Comparison of ENCODE assay signal across 1 cellular context in the genomic region with DNA sequence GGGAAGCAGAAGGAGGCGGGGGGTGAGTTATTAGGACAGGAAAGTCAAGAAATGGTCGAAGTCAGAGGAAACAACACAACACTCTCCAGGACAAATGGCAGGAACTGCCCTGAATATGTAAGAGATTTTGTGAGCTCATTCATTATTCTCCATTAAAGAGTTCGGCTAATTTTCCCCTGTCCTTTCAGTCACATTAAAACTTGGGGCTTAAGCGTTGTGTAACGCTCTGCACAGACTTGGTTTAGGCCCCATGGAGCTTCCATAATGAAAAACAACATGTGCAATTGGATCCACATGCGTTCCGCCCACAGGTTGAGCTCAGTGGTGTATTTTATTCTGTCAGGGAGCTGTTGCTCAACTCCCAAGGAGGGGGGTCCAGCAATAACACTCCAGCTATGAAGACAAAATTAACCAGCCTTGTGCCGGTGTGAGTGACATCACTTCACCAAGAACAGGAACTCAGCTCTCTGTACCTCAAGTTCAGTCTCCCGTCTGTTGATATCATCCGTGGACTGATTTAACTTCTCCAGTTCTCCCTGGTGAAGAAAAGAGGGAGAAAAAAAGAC.
A peak's percentile ranks its signal among the peaks of the same experiment; 100 is the strongest.
TF ChIP-seq lines count a peak whose summit lies in the region.

No MANE protein-coding gene starts in this region.

TF ChIP-seq in HEK293, 187 proteins besides CTCF, POLR2A, EP300 and RAD21 (continued from another document):
- TF ChIP-seq, protein P1, sequence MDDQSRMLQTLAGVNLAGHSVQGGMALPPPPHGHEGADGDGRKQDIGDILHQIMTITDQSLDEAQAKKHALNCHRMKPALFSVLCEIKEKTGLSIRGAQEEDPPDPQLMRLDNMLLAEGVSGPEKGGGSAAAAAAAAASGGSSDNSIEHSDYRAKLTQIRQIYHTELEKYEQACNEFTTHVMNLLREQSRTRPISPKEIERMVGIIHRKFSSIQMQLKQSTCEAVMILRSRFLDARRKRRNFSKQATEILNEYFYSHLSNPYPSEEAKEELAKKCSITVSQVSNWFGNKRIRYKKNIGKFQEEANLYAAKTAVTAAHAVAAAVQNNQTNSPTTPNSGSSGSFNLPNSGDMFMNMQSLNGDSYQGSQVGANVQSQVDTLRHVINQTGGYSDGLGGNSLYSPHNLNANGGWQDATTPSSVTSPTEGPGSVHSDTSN (CRISPR knock-in tag; IDR thresholded peaks at IDR 0.05): no peak
- TF ChIP-seq, protein P2, sequence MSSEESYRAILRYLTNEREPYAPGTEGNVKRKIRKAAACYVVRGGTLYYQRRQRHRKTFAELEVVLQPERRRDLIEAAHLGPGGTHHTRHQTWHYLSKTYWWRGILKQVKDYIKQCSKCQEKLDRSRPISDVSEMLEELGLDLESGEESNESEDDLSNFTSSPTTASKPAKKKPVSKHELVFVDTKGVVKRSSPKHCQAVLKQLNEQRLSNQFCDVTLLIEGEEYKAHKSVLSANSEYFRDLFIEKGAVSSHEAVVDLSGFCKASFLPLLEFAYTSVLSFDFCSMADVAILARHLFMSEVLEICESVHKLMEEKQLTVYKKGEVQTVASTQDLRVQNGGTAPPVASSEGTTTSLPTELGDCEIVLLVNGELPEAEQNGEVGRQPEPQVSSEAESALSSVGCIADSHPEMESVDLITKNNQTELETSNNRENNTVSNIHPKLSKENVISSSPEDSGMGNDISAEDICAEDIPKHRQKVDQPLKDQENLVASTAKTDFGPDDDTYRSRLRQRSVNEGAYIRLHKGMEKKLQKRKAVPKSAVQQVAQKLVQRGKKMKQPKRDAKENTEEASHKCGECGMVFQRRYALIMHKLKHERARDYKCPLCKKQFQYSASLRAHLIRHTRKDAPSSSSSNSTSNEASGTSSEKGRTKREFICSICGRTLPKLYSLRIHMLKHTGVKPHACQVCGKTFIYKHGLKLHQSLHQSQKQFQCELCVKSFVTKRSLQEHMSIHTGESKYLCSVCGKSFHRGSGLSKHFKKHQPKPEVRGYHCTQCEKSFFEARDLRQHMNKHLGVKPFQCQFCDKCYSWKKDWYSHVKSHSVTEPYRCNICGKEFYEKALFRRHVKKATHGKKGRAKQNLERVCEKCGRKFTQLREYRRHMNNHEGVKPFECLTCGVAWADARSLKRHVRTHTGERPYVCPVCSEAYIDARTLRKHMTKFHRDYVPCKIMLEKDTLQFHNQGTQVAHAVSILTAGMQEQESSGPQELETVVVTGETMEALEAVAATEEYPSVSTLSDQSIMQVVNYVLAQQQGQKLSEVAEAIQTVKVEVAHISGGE (tag by site-specific recombination; conservative IDR thresholded peaks at IDR 0.05; ENCODE audit: low read depth): no peak; the same call in 1 of the 2 replicates
- TF ChIP-seq, protein P3, sequence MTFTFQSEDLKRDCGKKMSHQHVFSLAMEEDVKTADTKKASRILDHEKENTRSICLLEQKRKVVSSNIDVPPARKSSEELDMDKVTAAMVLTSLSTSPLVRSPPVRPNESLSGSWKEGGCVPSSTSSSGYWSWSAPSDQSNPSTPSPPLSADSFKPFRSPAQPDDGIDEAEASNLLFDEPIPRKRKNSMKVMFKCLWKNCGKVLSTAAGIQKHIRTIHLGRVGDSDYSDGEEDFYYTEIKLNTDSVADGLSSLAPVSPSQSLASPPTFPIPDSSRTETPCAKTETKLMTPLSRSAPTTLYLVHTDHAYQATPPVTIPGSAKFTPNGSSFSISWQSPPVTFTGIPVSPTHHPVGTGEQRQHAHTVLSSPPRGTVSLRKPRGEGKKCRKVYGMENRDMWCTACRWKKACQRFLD (tag by site-specific recombination; IDR thresholded peaks at IDR 0.05): no peak
- TF ChIP-seq GLI2 (tag by site-specific recombination; IDR thresholded peaks at IDR 0.05; ENCODE audit: borderline replicate concordance, low read depth): peak; percentile 62; the same call in 1 of the 2 replicates
- TF ChIP-seq, protein P4, sequence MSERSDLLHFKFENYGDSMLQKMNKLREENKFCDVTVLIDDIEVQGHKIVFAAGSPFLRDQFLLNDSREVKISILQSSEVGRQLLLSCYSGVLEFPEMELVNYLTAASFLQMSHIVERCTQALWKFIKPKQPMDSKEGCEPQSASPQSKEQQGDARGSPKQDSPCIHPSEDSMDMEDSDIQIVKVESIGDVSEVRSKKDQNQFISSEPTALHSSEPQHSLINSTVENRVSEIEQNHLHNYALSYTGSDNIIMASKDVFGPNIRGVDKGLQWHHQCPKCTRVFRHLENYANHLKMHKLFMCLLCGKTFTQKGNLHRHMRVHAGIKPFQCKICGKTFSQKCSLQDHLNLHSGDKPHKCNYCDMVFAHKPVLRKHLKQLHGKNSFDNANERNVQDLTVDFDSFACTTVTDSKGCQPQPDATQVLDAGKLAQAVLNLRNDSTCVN (tag by site-specific recombination; optimal IDR thresholded peaks at IDR 0.05): no peak
- TF ChIP-seq ZNF140 (tag by site-specific recombination; IDR thresholded peaks at IDR 0.05): no peak
